15 cellular contexts compared by ENCODE assay signal in the genomic region with DNA sequence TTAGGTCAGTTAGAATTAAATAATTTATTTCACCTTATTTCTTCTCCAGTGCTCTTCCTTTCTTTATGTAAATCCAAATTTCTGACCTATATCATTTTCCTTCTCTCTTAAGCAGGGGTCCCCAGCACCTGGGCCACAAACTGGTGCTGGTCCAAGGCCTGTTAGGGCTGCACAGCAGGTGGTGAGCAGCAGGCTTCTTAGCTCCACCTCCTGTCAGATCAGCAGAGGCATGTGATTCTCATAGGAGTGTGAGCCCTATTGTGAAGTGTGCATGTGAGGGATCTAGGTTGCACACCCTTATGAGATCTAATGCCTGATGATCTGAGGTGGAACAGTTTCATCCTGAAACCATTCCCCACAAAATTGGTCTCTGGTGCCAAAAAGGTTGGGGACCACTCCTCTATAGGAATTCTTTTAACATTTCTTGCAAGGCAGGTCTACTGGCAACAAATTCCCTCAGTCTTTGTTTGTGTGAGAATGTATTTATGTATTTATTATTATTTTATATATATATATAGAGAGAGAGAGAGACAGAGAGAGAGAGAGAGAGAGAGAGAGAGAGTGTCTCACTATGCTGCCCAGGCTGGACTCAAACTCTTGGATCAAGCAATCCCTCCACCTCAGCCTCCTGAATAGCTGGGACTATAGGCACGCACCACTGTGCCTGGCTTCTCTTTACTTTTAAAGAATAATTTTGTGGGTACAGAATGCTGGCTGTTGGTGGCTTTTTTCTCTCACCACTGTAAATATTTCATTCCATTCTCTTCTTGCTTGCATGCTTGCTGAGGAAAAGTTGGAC. TPM values are rescaled to one million over a fixed set of nuclear protein-coding genes. Genes with fewer than 3 reads are reported as not detected.
DNase-seq lines count a peak whose midpoint lies in the region; ATAC-seq and TF ChIP-seq lines count a peak whose summit lies in the region.
"Had no signal": no experiment of that assay in that cellular context is flagged by ENCODE, and none has a peak within 500 bp of the region (broad histone marks: within the 10 kb centered on the region; RNA-seq: fewer than 3 reads in every experiment).

No MANE protein-coding gene starts in this region.

- H3K9ac ChIP-seq in BLaER1 (no peak overlapping the region), SU-DHL-6 (ENCODE audit: low read length) (peak overlapping the region; percentile 12; the same call in 1 of the 2 replicates)

- no peaks in the 10 kb centered on the region for H4K20me1 ChIP-seq in BLaER1
- no peaks in the 10 kb centered on the region for H4K20me1 ChIP-seq in SU-DHL-6 (ENCODE audit: low read depth, low read length)

- H3K36me3 ChIP-seq in BLaER1 = no peaks in the 10 kb centered on the region
- H3K36me3 ChIP-seq in SU-DHL-6 (ENCODE audit: low read length) = no peaks in the 10 kb centered on the region
- H3K36me3 ChIP-seq in right lobe of liver = no peaks in the 10 kb centered on the region

- no peak overlapping the region for H3K27ac ChIP-seq in BLaER1
- peak overlapping the region; percentile 63 for H3K27ac ChIP-seq in SU-DHL-6 (ENCODE audit: low read depth, low read length)
- H3K27ac ChIP-seq in right lobe of liver = peak overlapping the region in 2 of 3 donors; percentile 61 to 73

- H3K4me3 ChIP-seq in BLaER1 (no peak overlapping the region), SU-DHL-6 (ENCODE audit: insufficient read depth, low read length, poor library complexity, severe bottlenecking) (peak overlapping the region; percentile 19), right lobe of liver (peak overlapping the region in 1 of 3 donors; percentile 22)

- H3K9me3 ChIP-seq in BLaER1 = no peaks in the 10 kb centered on the region
- no peaks in the 10 kb centered on the region for H3K9me3 ChIP-seq in SU-DHL-6 (ENCODE audit: insufficient read depth, low read length)
- no peaks in the 10 kb centered on the region for H3K9me3 ChIP-seq in right lobe of liver

- DNase-seq in right lobe of liver = peak in 2 of 3 donors; percentile 66 to 71
- no peak for DNase-seq in SW480 (ENCODE audit: low spot score)
- DNase-seq: activated CD4-positive, alpha-beta T cell treated with anti-CD3 and anti-CD28 coated beads, Interleukin-2, amount 10 ng/mL, durations not matched to agents 7 days and 5 days; activated naive CD4-positive, alpha-beta T cell treated with anti-CD3 and anti-CD28 coated beads, Interleukin-2, amount 50 U/mL, for 16 hours; COR-L47; hippocampal formation; natural killer cell; NCI-H146 had no signal

- TF ChIP-seq CTCF in SU-DHL-6 (IDR thresholded peaks at IDR 0.05; ENCODE audit: insufficient read depth, low read length, poor library complexity, severe bottlenecking) = no peak
- no peak for TF ChIP-seq CTCF in right lobe of liver (IDR thresholded peaks at IDR 0.05)

- TF ChIP-seq POLR2A in right lobe of liver (IDR thresholded peaks at IDR 0.05) = no peak

- no CpG with 5 or more reads among the region's 1 CpG for WGBS in right lobe of liver (ENCODE audit: insufficient coverage, low coverage, low lambda C conversion rate, missing lambda C conversion rate)

- no peaks in the 10 kb centered on the region for H3K79me2 ChIP-seq in SU-DHL-6 (ENCODE audit: insufficient read depth, low read length)

- peaks cover 24% of the 10 kb centered on the region for H3K4me1 ChIP-seq in BLaER1
- peaks cover 3 to 60% (median 23%) of the 10 kb centered on the region in 4 donors for H3K4me1 ChIP-seq in right lobe of liver

- peaks cover 10% of the 10 kb centered on the region; the same call in 1 of the 2 replicates for H3F3A ChIP-seq in SU-DHL-6 (ENCODE audit: insufficient read depth)

- H3K9me2 ChIP-seq in SU-DHL-6 (replicated peaks; ENCODE audit: insufficient read depth, low read length) = no peaks in the 10 kb centered on the region

- H2AFZ ChIP-seq in SU-DHL-6 (ENCODE audit: low read depth, low read length, severe bottlenecking) = peak overlapping the region; percentile 69

- H3K27me3 ChIP-seq in BLaER1 = no peaks in the 10 kb centered on the region
- no peaks in the 10 kb centered on the region for H3K27me3 ChIP-seq in SU-DHL-6 (ENCODE audit: low read length)
- H3K27me3 ChIP-seq in right lobe of liver = no peaks in the 10 kb centered on the region

- H3K4me2 ChIP-seq in BLaER1 = peak overlapping the region; percentile 51; the same call in 1 of the 2 replicates
- H3K4me2 ChIP-seq in SU-DHL-6 (ENCODE audit: low read depth, low read length, poor library complexity, severe bottlenecking) = peak overlapping the region; percentile 54

- intact Hi-C loops in right lobe of liver (cut with DNase I) = no loop called here

- ATAC-seq in HG02798 (IDR thresholded peaks at IDR 0.05; ENCODE audit: poor library complexity, unreplicated experiment) (peak; percentile 57), right lobe of liver (peak; percentile 23 to 66 (median 46)), GM21737 (IDR thresholded peaks at IDR 0.05; ENCODE audit: unreplicated experiment) (no peak), GM21528 (IDR thresholded peaks at IDR 0.05; ENCODE audit: low FRiP score, unreplicated experiment) (no peak), GM21529 (IDR thresholded peaks at IDR 0.05; ENCODE audit: unreplicated experiment) (no peak)
- ATAC-seq: natural killer cell, Right ventricle myocardium inferior had no signal

RNA-seq across cellular contexts. Expression of a gene that starts 4.3 kb away (rescaled TPM):
- 100 to 1,000 TPM; 136 to 372 (median 156) TPM for total RNA-seq in right lobe of liver

RNA-seq across cellular contexts. Expression of a gene that starts 46.1 kb away (rescaled TPM):
- 10 to 100 TPM; 10.2 to 22.8 (median 15.8) TPM for total RNA-seq in right lobe of liver

RNA-seq across cellular contexts. Expression of a gene that starts 46.2 kb away (rescaled TPM):
- 10 to 100 TPM; 22.4 to 29.0 (median 23.4) TPM for total RNA-seq in right lobe of liver

Comparison
In these comparisons a context has a peak if more than half of its experiments do, and no peak if none do; other contexts are left out.
1. ATAC-seq: peak in HG02798 (single experiment) and right lobe of liver (4 of 4); none in GM21737 (single experiment), GM21528 (single experiment) and GM21529 (single experiment).